ENCODE assay signal across 12 cellular contexts in the genomic region with DNA sequence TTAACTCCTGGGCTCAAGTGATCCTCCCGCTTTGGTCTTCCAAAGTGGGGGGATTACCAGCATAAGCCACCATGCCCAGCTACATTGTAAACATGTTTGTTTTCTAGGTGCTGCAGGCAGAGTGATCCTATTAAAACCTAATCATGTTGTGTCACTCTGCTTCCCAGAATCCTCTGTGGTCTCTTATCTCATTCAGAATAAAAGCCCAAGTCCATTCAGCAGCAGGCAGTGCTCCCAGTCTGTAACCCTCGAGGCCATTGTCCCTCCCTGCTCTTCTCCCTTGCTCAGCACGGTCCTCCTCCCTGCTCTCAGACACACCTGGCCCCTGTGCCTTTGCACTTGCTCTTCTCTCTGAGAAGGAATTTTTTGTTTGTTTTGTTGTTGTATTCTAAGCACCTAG.
"Had no signal": no experiment of that assay in that cellular context is flagged by ENCODE, and none has a peak within 500 bp of the region (broad histone marks: within the 10 kb centered on the region; RNA-seq: fewer than 3 reads in every experiment).

No MANE protein-coding gene starts in this region.

- H3K27ac Mint-ChIP-seq: stimulated activated memory B cell treated with anti-CD40 and anti-IgM and Interleukin-4, amounts not matched to agents 10 μg/mL and 1 μg/mL and 100 μg/mL, for 72 hours had no signal

- H3K9me3 Mint-ChIP-seq: naive B cell; stimulated activated memory B cell treated with anti-CD40 and anti-IgM and Interleukin-4, amounts not matched to agents 10 μg/mL and 1 μg/mL and 100 μg/mL, for 72 hours had no signal

- H3K4me3 Mint-ChIP-seq: naive B cell; stimulated activated memory B cell treated with anti-CD40 and anti-IgM and Interleukin-4, amounts not matched to agents 10 μg/mL and 1 μg/mL and 100 μg/mL, for 72 hours had no signal

- H3K27me3 Mint-ChIP-seq: naive B cell; stimulated activated memory B cell treated with anti-CD40 and anti-IgM and Interleukin-4, amounts not matched to agents 10 μg/mL and 1 μg/mL and 100 μg/mL, for 72 hours had no signal

- ATAC-seq: activated CD4-positive, CD25-positive, alpha-beta regulatory T cell treated with anti-CD3 and anti-CD28 coated beads, Interleukin-2, amount 50 U/mL, for 24 hours; gastrocnemius medialis; stimulated activated memory B cell treated with anti-CD40 and anti-IgM and Interleukin-4, amounts not matched to agents 10 μg/mL and 1 μg/mL and 100 μg/mL, for 72 hours had no signal

- H3K4me1 Mint-ChIP-seq: naive B cell; stimulated activated memory B cell treated with anti-CD40 and anti-IgM and Interleukin-4, amounts not matched to agents 10 μg/mL and 1 μg/mL and 100 μg/mL, for 72 hours had no signal

- DNase-seq: activated CD4-positive, alpha-beta T cell treated with anti-CD3 and anti-CD28 coated beads, Interleukin-2, amount 50 U/mL, for 48 hours; activated naive CD4-positive, alpha-beta T cell; adrenal gland; cortex of kidney; effector CD8-positive, alpha-beta T cell; gastrocnemius medialis; naive B cell; retina; substantia nigra; transverse colon had no signal
